1 cellular context compared by ENCODE assay signal in genomic region chr5:124176692-124177091, GRCh38.
TF ChIP-seq lines count a peak whose summit lies in the region.

No MANE protein-coding gene starts in this region.

TF ChIP-seq in SK-N-SH, 30 proteins besides CTCF, POLR2A, EP300 and RAD21 (continued from another document):
- TF ChIP-seq ZBTB33 (IDR thresholded peaks at IDR 0.05; ENCODE audit: borderline replicate concordance, low read depth) (no peak), ELF1 (IDR thresholded peaks at IDR 0.05) (no peak)
TF ChIP-seq in SK-N-SH: peak in this region for 0.
